ENCODE assay signal across 8 cellular contexts in genomic region chr15:75647370-75648155, GRCh38. TPM values are rescaled to one million over a fixed set of nuclear protein-coding genes. Genes with fewer than 3 reads are reported as not detected.
DNase-seq lines count a peak whose midpoint lies in the region; ATAC-seq and TF ChIP-seq lines count a peak whose summit lies in the region.

Gene SNX33, plus strand, starts transcription at chr15:75647912. Its CDS starts 1,191 bp downstream, at chr15:75649103.

- H3K9ac ChIP-seq in SK-N-MC (ENCODE audit: insufficient read length): peak within 1 kb of the TSS; percentile 75

- POLR2A ChIA-PET in activated naive CD8-positive, alpha-beta T cell treated with anti-CD3 and anti-CD28 coated beads, Interleukin-2, amount 10 ng/mL, durations not matched to agents 7 days and 5 days (lab: Charles Lee): interaction anchor here (0.6 to 3.1 kb wide), 9 partner anchors 17 to 299 kb away, joined by 3 to 30 read pairs (median 7); partner anchors contain the start of genes MAN2C1, SIN3A and SNUPN

- H3K9me3 Mint-ChIP-seq in activated naive CD8-positive, alpha-beta T cell treated with anti-CD3 and anti-CD28 coated beads, Interleukin-2, amount 10 ng/mL, durations not matched to agents 7 days and 5 days: no peaks in the 10 kb centered on the region
- peaks cover 17% of the 10 kb centered on the region for H3K9me3 Mint-ChIP-seq in glutamatergic neuron (ENCODE audit: unreplicated experiment)

- H3K4me3 Mint-ChIP-seq in activated naive CD8-positive, alpha-beta T cell treated with anti-CD3 and anti-CD28 coated beads, Interleukin-2, amount 10 ng/mL, durations not matched to agents 7 days and 5 days: peak within 1 kb of the TSS; percentile 86
- H3K4me3 Mint-ChIP-seq in glutamatergic neuron (ENCODE audit: unreplicated experiment): peak within 1 kb of the TSS; percentile 91

- peak; percentile 46 for ATAC-seq in HG03432 (IDR thresholded peaks at IDR 0.05; ENCODE audit: unreplicated experiment)
- ATAC-seq in activated naive CD8-positive, alpha-beta T cell treated with anti-CD3 and anti-CD28 coated beads, Interleukin-2, amount 10 ng/mL, durations not matched to agents 7 days and 5 days (ENCODE audit: low read depth): peak; percentile 65

- in situ Hi-C loops in Caki2 (cut with HindIII; ENCODE audit: low pct_unique_long_range_greater_than_20kb, low sequenced_read_pairs): no loop called here

- H3K4me3 ChIP-seq in SK-N-MC (peak within 1 kb of the TSS; percentile 91), thymus (ENCODE audit: low read length) (peak within 1 kb of the TSS; percentile 63)

- H3K9me3 ChIP-seq in SK-N-MC (ENCODE audit: low read depth, low read length): no peaks in the 10 kb centered on the region
- H3K9me3 ChIP-seq in thymus (ENCODE audit: control insufficient read depth): no peaks in the 10 kb centered on the region

- no peaks in the 10 kb centered on the region for H3K4me1 ChIP-seq in thymus (ENCODE audit: control insufficient read depth, insufficient read depth, low read length)

- under 1% methylated on average over 76 of the region's 76 CpGs for WGBS in thymus

- no peaks in the 10 kb centered on the region for H3K36me3 ChIP-seq in SK-N-MC (ENCODE audit: insufficient read depth, low read length)
- no peaks in the 10 kb centered on the region for H3K36me3 ChIP-seq in thymus (ENCODE audit: control insufficient read depth, insufficient read depth)

- H3K36me3 Mint-ChIP-seq in activated naive CD8-positive, alpha-beta T cell treated with anti-CD3 and anti-CD28 coated beads, Interleukin-2, amount 10 ng/mL, durations not matched to agents 7 days and 5 days: no peaks in the 10 kb centered on the region
- H3K36me3 Mint-ChIP-seq in glutamatergic neuron (ENCODE audit: unreplicated experiment): peaks cover 6% of the 10 kb centered on the region

- H3K27ac ChIP-seq in SK-N-MC (no peak within 1 kb of the TSS), thymus (ENCODE audit: low read depth) (peak within 1 kb of the TSS; percentile 83)

- DNase-seq in Caki2 (ENCODE audit: low read depth) (peak; percentile 67), SK-N-MC (ENCODE audit: low read depth, low spot score) (no peak), glutamatergic neuron (peak; percentile 77), nucleus accumbens (lab: John Stamatoyannopoulos, UW) (peak in 48 of 56 donors; percentile 19 to 78 (median 58)), NCI-H1048 (lab: John Stamatoyannopoulos, UW) (no peak)
- peak; percentile 69 for DNase-seq in activated naive CD8-positive, alpha-beta T cell treated with anti-CD3 and anti-CD28 coated beads, Interleukin-2, amount 10 ng/mL, durations not matched to agents 7 days and 5 days

- TF ChIP-seq CTCF in glutamatergic neuron (IDR thresholded peaks at IDR 0.05; ENCODE audit: partially characterized antibody, unreplicated experiment): peak; percentile 55

- H3K27me3 ChIP-seq in thymus (ENCODE audit: control insufficient read depth, insufficient read depth): peaks cover 20% of the 10 kb centered on the region

- peaks cover 12% of the 10 kb centered on the region for H3K4me1 Mint-ChIP-seq in activated naive CD8-positive, alpha-beta T cell treated with anti-CD3 and anti-CD28 coated beads, Interleukin-2, amount 10 ng/mL, durations not matched to agents 7 days and 5 days
- H3K4me1 Mint-ChIP-seq in glutamatergic neuron (ENCODE audit: low read depth, unreplicated experiment): peaks cover 38% of the 10 kb centered on the region

- peak within 1 kb of the TSS; percentile 72 for H3K27ac Mint-ChIP-seq in activated naive CD8-positive, alpha-beta T cell treated with anti-CD3 and anti-CD28 coated beads, Interleukin-2, amount 10 ng/mL, durations not matched to agents 7 days and 5 days
- H3K27ac Mint-ChIP-seq in glutamatergic neuron (ENCODE audit: unreplicated experiment): peak within 1 kb of the TSS; percentile 98

- H3K27me3 Mint-ChIP-seq in activated naive CD8-positive, alpha-beta T cell treated with anti-CD3 and anti-CD28 coated beads, Interleukin-2, amount 10 ng/mL, durations not matched to agents 7 days and 5 days: peaks cover 17% of the 10 kb centered on the region
- H3K27me3 Mint-ChIP-seq in glutamatergic neuron (ENCODE audit: unreplicated experiment): peaks cover 16% of the 10 kb centered on the region

RNA-seq across cellular contexts. Expression of gene SNX33, which starts in this region (rescaled TPM):
- 9.0 and 10.2 TPM in 2 replicates for total RNA-seq in Caki2 (2014; rRNA removed; shearing (Covaris generic); ENCODE audit: low replicate concordance)
- 1 to 10 TPM; 2.1 to 2.6 TPM for total RNA-seq in activated naive CD8-positive, alpha-beta T cell treated with anti-CD3 and anti-CD28 coated beads, Interleukin-2, amount 10 ng/mL, durations not matched to agents 7 days and 5 days
- total RNA-seq in glutamatergic neuron (ENCODE audit: unreplicated experiment): 21.2 TPM
- polyA plus RNA-seq in thymus: 11.3 TPM

Comparison
In these comparisons a context has a peak if more than half of its experiments do, and no peak if none do; other contexts are left out.
1. DNase-seq: peak in Caki2 (single experiment), activated naive CD8-positive, alpha-beta T cell treated with anti-CD3 and anti-CD28 coated beads, Interleukin-2, amount 10 ng/mL, durations not matched to agents 7 days and 5 days (single experiment), glutamatergic neuron (single experiment) and nucleus accumbens (48 of 56); none in SK-N-MC (single experiment) and NCI-H1048 (single experiment).